In genomic region chr4:168682898-168683500, GRCh38 we compare ENCODE assay signal across 1 cellular context.
TF ChIP-seq lines count a peak whose summit lies in the region.

No MANE protein-coding gene starts in this region.

TF ChIP-seq in IMR-90, 13 proteins besides CTCF, POLR2A, EP300 and RAD21 (continued from another document):
- no peak for TF ChIP-seq NFE2L2 (IDR thresholded peaks at IDR 0.05; ENCODE audit: low read depth, low read length)
- TF ChIP-seq RFX5 (IDR thresholded peaks at IDR 0.05; ENCODE audit: low read depth, low read length): no peak
